Comparison of ENCODE assay signal across 1 cellular context in the genomic region with DNA sequence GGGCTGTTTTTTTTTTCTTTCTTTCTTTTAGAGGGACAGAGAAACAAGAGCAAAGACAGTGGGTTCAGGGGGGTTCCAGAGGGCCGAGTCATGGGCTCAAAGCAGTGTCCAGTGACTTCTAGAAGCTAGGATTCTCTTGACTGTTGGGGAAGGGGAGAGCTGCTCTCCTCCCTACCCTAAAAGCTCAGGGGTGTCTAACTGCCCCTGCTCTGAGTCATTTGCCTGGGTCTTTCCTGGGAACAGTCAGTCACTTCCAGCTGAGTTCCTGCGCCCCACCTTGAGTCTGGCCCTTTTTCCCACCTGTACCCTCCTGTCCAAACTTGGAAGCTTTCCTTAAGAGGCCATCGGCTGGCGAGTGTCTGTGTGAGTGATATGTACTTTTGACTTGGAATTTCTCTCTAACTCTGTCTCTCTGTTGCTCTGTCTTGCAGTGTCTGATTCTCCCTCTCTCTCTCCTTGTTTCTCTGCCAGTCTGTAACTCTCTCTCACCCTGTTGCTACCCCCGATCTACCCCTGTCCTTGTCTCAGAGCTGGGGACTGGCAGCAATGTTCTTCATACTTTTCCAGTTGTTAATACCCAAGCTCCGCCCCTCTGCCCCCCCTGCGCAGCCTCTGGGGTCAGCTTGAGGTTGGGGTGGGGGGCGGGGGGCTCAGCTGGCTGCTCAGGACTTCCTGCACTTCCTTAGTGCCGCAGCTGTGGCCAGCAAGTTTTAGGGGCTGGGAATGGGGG.
TF ChIP-seq lines count a peak whose summit lies in the region.

No MANE protein-coding gene starts in this region.

TF ChIP-seq in endothelial cell of umbilical vein, 7 proteins besides CTCF, POLR2A, EP300 and RAD21:
- TF ChIP-seq MYC (IDR thresholded peaks at IDR 0.05; ENCODE audit: low read depth, low read length) (no peak), POLR2AphosphoS5 (IDR thresholded peaks at IDR 0.05; ENCODE audit: insufficient read depth, low read depth, low read length) (no peak), EZH2 (IDR thresholded peaks at IDR 0.05; ENCODE audit: borderline replicate concordance, low read depth, low read length, severe bottlenecking) (no peak), FOS (IDR thresholded peaks at IDR 0.05; ENCODE audit: borderline replicate concordance, insufficient read depth, low read length) (no peak), JUN (IDR thresholded peaks at IDR 0.05; ENCODE audit: borderline replicate concordance, insufficient read depth, insufficient read length, low read depth) (no peak), GATA2 (IDR thresholded peaks at IDR 0.05; ENCODE audit: insufficient read depth, insufficient read length, low read depth, low read length) (no peak)
- TF ChIP-seq, protein P1, sequence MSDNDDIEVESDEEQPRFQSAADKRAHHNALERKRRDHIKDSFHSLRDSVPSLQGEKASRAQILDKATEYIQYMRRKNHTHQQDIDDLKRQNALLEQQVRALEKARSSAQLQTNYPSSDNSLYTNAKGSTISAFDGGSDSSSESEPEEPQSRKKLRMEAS (IDR thresholded peaks at IDR 0.05; ENCODE audit: insufficient read depth, insufficient read length), result no peak
TF ChIP-seq in endothelial cell of umbilical vein: peak in this region for 0.
